Comparison of ENCODE assay signal across 1 cellular context in genomic region chr6:28587011-28587745, GRCh38.
TF ChIP-seq lines count a peak whose summit lies in the region.

No MANE protein-coding gene starts in this region.

TF ChIP-seq in HepG2, 621 proteins besides CTCF, POLR2A, EP300 and RAD21 (continued from another document and continues in another):
- TF ChIP-seq, protein P1, sequence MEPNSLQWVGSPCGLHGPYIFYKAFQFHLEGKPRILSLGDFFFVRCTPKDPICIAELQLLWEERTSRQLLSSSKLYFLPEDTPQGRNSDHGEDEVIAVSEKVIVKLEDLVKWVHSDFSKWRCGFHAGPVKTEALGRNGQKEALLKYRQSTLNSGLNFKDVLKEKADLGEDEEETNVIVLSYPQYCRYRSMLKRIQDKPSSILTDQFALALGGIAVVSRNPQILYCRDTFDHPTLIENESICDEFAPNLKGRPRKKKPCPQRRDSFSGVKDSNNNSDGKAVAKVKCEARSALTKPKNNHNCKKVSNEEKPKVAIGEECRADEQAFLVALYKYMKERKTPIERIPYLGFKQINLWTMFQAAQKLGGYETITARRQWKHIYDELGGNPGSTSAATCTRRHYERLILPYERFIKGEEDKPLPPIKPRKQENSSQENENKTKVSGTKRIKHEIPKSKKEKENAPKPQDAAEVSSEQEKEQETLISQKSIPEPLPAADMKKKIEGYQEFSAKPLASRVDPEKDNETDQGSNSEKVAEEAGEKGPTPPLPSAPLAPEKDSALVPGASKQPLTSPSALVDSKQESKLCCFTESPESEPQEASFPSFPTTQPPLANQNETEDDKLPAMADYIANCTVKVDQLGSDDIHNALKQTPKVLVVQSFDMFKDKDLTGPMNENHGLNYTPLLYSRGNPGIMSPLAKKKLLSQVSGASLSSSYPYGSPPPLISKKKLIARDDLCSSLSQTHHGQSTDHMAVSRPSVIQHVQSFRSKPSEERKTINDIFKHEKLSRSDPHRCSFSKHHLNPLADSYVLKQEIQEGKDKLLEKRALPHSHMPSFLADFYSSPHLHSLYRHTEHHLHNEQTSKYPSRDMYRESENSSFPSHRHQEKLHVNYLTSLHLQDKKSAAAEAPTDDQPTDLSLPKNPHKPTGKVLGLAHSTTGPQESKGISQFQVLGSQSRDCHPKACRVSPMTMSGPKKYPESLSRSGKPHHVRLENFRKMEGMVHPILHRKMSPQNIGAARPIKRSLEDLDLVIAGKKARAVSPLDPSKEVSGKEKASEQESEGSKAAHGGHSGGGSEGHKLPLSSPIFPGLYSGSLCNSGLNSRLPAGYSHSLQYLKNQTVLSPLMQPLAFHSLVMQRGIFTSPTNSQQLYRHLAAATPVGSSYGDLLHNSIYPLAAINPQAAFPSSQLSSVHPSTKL (CRISPR knock-in tag; IDR thresholded peaks at IDR 0.05): peak; percentile 85
- TF ChIP-seq U2AF1 (optimal IDR thresholded peaks at IDR 0.05; ENCODE audit: low read depth, low read length): peak; percentile 78
- peak; percentile 96; the same call in 1 of the 2 replicates for TF ChIP-seq ZNF788 (CRISPR knock-in tag; IDR thresholded peaks at IDR 0.05; ENCODE audit: borderline replicate concordance)
- TF ChIP-seq GABPA (IDR thresholded peaks at IDR 0.05; ENCODE audit: low read depth, low read length): peak; percentile 99
- TF ChIP-seq GABPA (CRISPR knock-in tag; IDR thresholded peaks at IDR 0.05; ENCODE audit: low read depth): peak; percentile 98
- no peak for TF ChIP-seq SMARCE1 (IDR thresholded peaks at IDR 0.05; ENCODE audit: borderline replicate concordance)
- peak; percentile 72; the same call in 1 of the 2 replicates for TF ChIP-seq MAF1 (CRISPR knock-in tag; IDR thresholded peaks at IDR 0.05; ENCODE audit: borderline replicate concordance)
- TF ChIP-seq ZNF768 (CRISPR knock-in tag; IDR thresholded peaks at IDR 0.05): peak; percentile 83
- TF ChIP-seq HNRNPL (IDR thresholded peaks at IDR 0.05; ENCODE audit: low read depth, low read length): 0 out of 2 replicates have a peak, but pooled peaks have one; percentile 29
- TF ChIP-seq, protein P2, sequence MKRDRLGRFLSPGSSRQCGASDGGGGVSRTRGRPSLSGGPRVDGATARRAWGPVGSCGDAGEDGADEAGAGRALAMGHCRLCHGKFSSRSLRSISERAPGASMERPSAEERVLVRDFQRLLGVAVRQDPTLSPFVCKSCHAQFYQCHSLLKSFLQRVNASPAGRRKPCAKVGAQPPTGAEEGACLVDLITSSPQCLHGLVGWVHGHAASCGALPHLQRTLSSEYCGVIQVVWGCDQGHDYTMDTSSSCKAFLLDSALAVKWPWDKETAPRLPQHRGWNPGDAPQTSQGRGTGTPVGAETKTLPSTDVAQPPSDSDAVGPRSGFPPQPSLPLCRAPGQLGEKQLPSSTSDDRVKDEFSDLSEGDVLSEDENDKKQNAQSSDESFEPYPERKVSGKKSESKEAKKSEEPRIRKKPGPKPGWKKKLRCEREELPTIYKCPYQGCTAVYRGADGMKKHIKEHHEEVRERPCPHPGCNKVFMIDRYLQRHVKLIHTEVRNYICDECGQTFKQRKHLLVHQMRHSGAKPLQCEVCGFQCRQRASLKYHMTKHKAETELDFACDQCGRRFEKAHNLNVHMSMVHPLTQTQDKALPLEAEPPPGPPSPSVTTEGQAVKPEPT (CRISPR knock-in tag; IDR thresholded peaks at IDR 0.05; ENCODE audit: low read depth): no peak
- TF ChIP-seq, protein P3, sequence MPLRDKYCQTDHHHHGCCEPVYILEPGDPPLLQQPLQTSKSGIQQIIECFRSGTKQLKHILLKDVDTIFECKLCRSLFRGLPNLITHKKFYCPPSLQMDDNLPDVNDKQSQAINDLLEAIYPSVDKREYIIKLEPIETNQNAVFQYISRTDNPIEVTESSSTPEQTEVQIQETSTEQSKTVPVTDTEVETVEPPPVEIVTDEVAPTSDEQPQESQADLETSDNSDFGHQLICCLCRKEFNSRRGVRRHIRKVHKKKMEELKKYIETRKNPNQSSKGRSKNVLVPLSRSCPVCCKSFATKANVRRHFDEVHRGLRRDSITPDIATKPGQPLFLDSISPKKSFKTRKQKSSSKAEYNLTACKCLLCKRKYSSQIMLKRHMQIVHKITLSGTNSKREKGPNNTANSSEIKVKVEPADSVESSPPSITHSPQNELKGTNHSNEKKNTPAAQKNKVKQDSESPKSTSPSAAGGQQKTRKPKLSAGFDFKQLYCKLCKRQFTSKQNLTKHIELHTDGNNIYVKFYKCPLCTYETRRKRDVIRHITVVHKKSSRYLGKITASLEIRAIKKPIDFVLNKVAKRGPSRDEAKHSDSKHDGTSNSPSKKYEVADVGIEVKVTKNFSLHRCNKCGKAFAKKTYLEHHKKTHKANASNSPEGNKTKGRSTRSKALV (CRISPR knock-in tag; IDR thresholded peaks at IDR 0.05): no peak
- TF ChIP-seq, protein P4, sequence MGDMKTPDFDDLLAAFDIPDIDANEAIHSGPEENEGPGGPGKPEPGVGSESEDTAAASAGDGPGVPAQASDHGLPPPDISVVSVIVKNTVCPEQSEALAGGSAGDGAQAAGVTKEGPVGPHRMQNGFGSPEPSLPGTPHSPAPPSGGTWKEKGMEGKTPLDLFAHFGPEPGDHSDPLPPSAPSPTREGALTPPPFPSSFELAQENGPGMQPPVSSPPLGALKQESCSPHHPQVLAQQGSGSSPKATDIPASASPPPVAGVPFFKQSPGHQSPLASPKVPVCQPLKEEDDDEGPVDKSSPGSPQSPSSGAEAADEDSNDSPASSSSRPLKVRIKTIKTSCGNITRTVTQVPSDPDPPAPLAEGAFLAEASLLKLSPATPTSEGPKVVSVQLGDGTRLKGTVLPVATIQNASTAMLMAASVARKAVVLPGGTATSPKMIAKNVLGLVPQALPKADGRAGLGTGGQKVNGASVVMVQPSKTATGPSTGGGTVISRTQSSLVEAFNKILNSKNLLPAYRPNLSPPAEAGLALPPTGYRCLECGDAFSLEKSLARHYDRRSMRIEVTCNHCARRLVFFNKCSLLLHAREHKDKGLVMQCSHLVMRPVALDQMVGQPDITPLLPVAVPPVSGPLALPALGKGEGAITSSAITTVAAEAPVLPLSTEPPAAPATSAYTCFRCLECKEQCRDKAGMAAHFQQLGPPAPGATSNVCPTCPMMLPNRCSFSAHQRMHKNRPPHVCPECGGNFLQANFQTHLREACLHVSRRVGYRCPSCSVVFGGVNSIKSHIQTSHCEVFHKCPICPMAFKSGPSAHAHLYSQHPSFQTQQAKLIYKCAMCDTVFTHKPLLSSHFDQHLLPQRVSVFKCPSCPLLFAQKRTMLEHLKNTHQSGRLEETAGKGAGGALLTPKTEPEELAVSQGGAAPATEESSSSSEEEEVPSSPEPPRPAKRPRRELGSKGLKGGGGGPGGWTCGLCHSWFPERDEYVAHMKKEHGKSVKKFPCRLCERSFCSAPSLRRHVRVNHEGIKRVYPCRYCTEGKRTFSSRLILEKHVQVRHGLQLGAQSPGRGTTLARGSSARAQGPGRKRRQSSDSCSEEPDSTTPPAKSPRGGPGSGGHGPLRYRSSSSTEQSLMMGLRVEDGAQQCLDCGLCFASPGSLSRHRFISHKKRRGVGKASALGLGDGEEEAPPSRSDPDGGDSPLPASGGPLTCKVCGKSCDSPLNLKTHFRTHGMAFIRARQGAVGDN (CRISPR knock-in tag; IDR thresholded peaks at IDR 0.05): peak; percentile 96
- TF ChIP-seq KLF15 (CRISPR knock-in tag; IDR thresholded peaks at IDR 0.05; ENCODE audit: borderline replicate concordance): no peak
- no peak for TF ChIP-seq ZNF253 (CRISPR knock-in tag; IDR thresholded peaks at IDR 0.05; ENCODE audit: borderline replicate concordance)
- peak; percentile 74; the same call in 1 of the 2 replicates for TF ChIP-seq ZNF839 (CRISPR knock-in tag; IDR thresholded peaks at IDR 0.05; ENCODE audit: borderline replicate concordance)
- peak; percentile 60; the same call in 1 of the 2 replicates for TF ChIP-seq FOXP4 (CRISPR knock-in tag; IDR thresholded peaks at IDR 0.05)
- no peak for TF ChIP-seq ZNF850 (CRISPR knock-in tag; conservative IDR thresholded peaks at IDR 0.05)
- peak; percentile 63 for TF ChIP-seq ZNF18 (CRISPR knock-in tag; IDR thresholded peaks at IDR 0.05; ENCODE audit: insufficient replicate concordance)
- TF ChIP-seq THRA (CRISPR knock-in tag; IDR thresholded peaks at IDR 0.05; ENCODE audit: borderline replicate concordance): no peak; the same call in 1 of the 2 replicates
- TF ChIP-seq POLR2AphosphoS2 (IDR thresholded peaks at IDR 0.05; ENCODE audit: low read depth, low read length): no peak
- TF ChIP-seq HNRNPH1 (optimal IDR thresholded peaks at IDR 0.05; ENCODE audit: low read depth, low read length): no peak
- peak in 1 of 2 experiments; percentile 81; a peak in 2 of 4 replicates for TF ChIP-seq ATF4 (CRISPR knock-in tag; IDR thresholded peaks at IDR 0.05)
- no peak for TF ChIP-seq HDAC6 (IDR thresholded peaks at IDR 0.05; ENCODE audit: low read depth, low read length)
- peak; percentile 95 for TF ChIP-seq TBX2 (CRISPR knock-in tag; IDR thresholded peaks at IDR 0.05; ENCODE audit: borderline replicate concordance)
- peak; percentile 90 for TF ChIP-seq XRCC5 (optimal IDR thresholded peaks at IDR 0.05; ENCODE audit: low read length)
- no peak for TF ChIP-seq TOE1 (CRISPR knock-in tag; IDR thresholded peaks at IDR 0.05)
- no peak for TF ChIP-seq PCBP2 (optimal IDR thresholded peaks at IDR 0.05; ENCODE audit: low read depth, low read length, poor library complexity, severe bottlenecking)
- peak; percentile 77 for TF ChIP-seq CEBPG (CRISPR knock-in tag; IDR thresholded peaks at IDR 0.05)
- no peak for TF ChIP-seq ZNF652 (CRISPR knock-in tag; IDR thresholded peaks at IDR 0.05; ENCODE audit: borderline replicate concordance, low read depth)
- TF ChIP-seq NBN (conservative IDR thresholded peaks at IDR 0.05): no peak
- no peak; the same call in 1 of the 2 replicates for TF ChIP-seq ZNF558 (CRISPR knock-in tag; IDR thresholded peaks at IDR 0.05; ENCODE audit: borderline replicate concordance)
- peak; percentile 95 for TF ChIP-seq ARID4A (CRISPR knock-in tag; IDR thresholded peaks at IDR 0.05; ENCODE audit: borderline replicate concordance)
